16 cellular contexts compared by ENCODE assay signal in the genomic region with DNA sequence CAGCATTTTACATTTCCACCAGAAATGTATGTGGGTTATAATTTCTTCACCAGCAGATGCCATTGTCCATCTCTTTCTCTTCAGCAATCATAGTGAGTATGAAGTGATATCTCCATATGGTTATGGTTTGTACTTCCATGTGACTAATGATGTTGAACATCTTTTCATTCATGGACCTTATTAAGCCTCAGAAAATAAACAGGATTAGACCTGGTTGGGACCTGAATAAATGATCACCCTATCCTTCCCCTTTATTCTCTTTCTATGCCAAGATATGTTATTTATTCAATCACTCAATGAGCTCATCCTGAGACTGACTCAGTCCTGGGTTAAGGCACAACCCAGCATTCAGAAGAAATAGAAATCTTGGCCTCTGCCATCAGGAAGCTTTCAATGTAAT.
DNase-seq lines count a peak whose midpoint lies in the region; ATAC-seq and TF ChIP-seq lines count a peak whose summit lies in the region.
"Had no signal": no experiment of that assay in that cellular context is flagged by ENCODE, and none has a peak within 500 bp of the region (broad histone marks: within the 10 kb centered on the region; RNA-seq: fewer than 3 reads in every experiment).

No MANE protein-coding gene starts in this region.

- no peaks in the 10 kb centered on the region for H3K79me2 ChIP-seq in GM23248 (ENCODE audit: insufficient read depth)

- H3K9ac ChIP-seq in GM23248 (no peak overlapping the region), adipocyte (ENCODE audit: low read length) (no peak overlapping the region), subcutaneous abdominal adipose tissue (ENCODE audit: low read length in 5 of 5) (peak overlapping the region in 1 of 5 donors; percentile 38)

- no peaks in the 10 kb centered on the region for H3K9me3 ChIP-seq in GM23248 (ENCODE audit: low read depth)
- H3K9me3 ChIP-seq in adipocyte (ENCODE audit: control insufficient read depth, low read length) = no peaks in the 10 kb centered on the region
- no peaks in the 10 kb centered on the region for H3K9me3 ChIP-seq in subcutaneous abdominal adipose tissue (ENCODE audit: control insufficient read depth in 5 of 5, low read length in 5 of 5)
- H3K9me3 ChIP-seq: ovary had no signal

- H3K9me2 ChIP-seq in GM23248 (ENCODE audit: insufficient read depth) = no peaks in the 10 kb centered on the region

- no peak overlapping the region for H3K4me3 ChIP-seq in GM23248
- no peak overlapping the region for H3K4me3 ChIP-seq in adipocyte (ENCODE audit: low read length)
- H3K4me3 ChIP-seq in fibroblast of the aortic adventitia (ENCODE audit: low read depth, low read length) = no peak overlapping the region
- H3K4me3 ChIP-seq in subcutaneous abdominal adipose tissue (ENCODE audit: low read depth in 1 of 5, low read length in 5 of 5) = no peak overlapping the region
- H3K4me3 ChIP-seq: ovary had no signal

- H3K27me3 ChIP-seq in GM23248 (replicated peaks; ENCODE audit: insufficient read depth) (no peaks in the 10 kb centered on the region), adipocyte (replicated peaks; ENCODE audit: control insufficient read depth, insufficient read depth, low read length) (no peaks in the 10 kb centered on the region), subcutaneous abdominal adipose tissue (ENCODE audit: control insufficient read depth in 5 of 5, insufficient read depth in 4 of 5, low read length in 5 of 5) (no peaks in the 10 kb centered on the region)
- H3K27me3 ChIP-seq: ovary had no signal

- no peak for TF ChIP-seq CTCF in fibroblast of the aortic adventitia (IDR thresholded peaks at IDR 0.05; ENCODE audit: insufficient read depth, low read length)

- no peak overlapping the region for H2AFZ ChIP-seq in GM23248

- peak; percentile 73 for DNase-seq in GM23248
- peak; percentile 38 for DNase-seq in adipocyte (ENCODE audit: low read depth)
- DNase-seq in fibroblast of the aortic adventitia (ENCODE audit: low read depth) = peak; percentile 40
- no peak for DNase-seq in stimulated activated CD4-positive, alpha-beta T cell treated with anti-CD3 and anti-CD28 coated beads, Interleukin-2, amount 100 ng/mL, for 48 hours
- DNase-seq: activated naive CD8-positive, alpha-beta T cell treated with anti-CD3 and anti-CD28 coated beads, Interleukin-2, amount 10 ng/mL, durations not matched to agents 7 days and 5 days; activated T-cell treated with anti-CD3 and anti-CD28 coated beads, Interleukin-2, amount 50 U/mL, for 72 hours; CD4-positive, alpha-beta memory T cell; MM.1S; NCI-H1930; NCI-H524; ovary; stimulated activated CD4-positive, alpha-beta T cell treated with anti-CD3 and anti-CD28 coated beads, Interleukin-12 subunit alpha, Interleukin-12 subunit beta, amount 100 ng/mL, for 4 hours; stimulated activated naive CD8-positive, alpha-beta T cell treated with anti-CD3 and anti-CD28 coated beads, Interleukin-15, amount 100 ng/mL, for 72 hours had no signal

- H4K20me1 ChIP-seq in GM23248 (ENCODE audit: insufficient read depth) = no peaks in the 10 kb centered on the region

- peaks cover 62% of the 10 kb centered on the region for H3F3A ChIP-seq in GM23248 (ENCODE audit: insufficient read depth)

- H3K4me2 ChIP-seq in GM23248 (ENCODE audit: unreplicated experiment) = peak overlapping the region; percentile 42

- H3K4me1 ChIP-seq in GM23248 (ENCODE audit: insufficient read depth) (peaks cover 45% of the 10 kb centered on the region), adipocyte (ENCODE audit: control insufficient read depth, insufficient read depth, low read length) (peaks cover 56% of the 10 kb centered on the region), subcutaneous abdominal adipose tissue (ENCODE audit: control insufficient read depth in 5 of 5, insufficient read depth in 5 of 5, low read length in 5 of 5) (peaks cover 3 to 39% (median 32%) of the 10 kb centered on the region in 5 donors)

- H3K27ac ChIP-seq in GM23248 (peak overlapping the region; percentile 46), subcutaneous abdominal adipose tissue (ENCODE audit: low read depth, low read length) (peak overlapping the region; percentile 66)
- H3K27ac ChIP-seq: ovary had no signal

- ATAC-seq in HG03521 (IDR thresholded peaks at IDR 0.05; ENCODE audit: unreplicated experiment) (no peak), HG03139 (IDR thresholded peaks at IDR 0.05; ENCODE audit: unreplicated experiment) (no peak)
- ATAC-seq: activated T-cell treated with anti-CD3 and anti-CD28 coated beads, Interleukin-2, amount 50 U/mL, for 72 hours; stimulated activated naive CD8-positive, alpha-beta T cell treated with anti-CD3 and anti-CD28 coated beads, Interleukin-15, amount 100 ng/mL, for 72 hours had no signal

- H3K36me3 ChIP-seq in GM23248 (ENCODE audit: low read depth) (peaks cover 27% of the 10 kb centered on the region), adipocyte (ENCODE audit: control insufficient read depth, insufficient read depth, low read length, severe bottlenecking) (peaks cover 14% of the 10 kb centered on the region), subcutaneous abdominal adipose tissue (ENCODE audit: control insufficient read depth in 5 of 5, insufficient read depth in 5 of 5, low read length in 5 of 5) (peaks cover 0 to 9% (median 3%) of the 10 kb centered on the region in 5 donors)
- H3K36me3 ChIP-seq: ovary had no signal

- in situ Hi-C loops in GM23248 (cut with MboI) = no loop called here

Comparison
In these comparisons a context has a peak if more than half of its experiments do, and no peak if none do; other contexts are left out.
1. DNase-seq: peak in GM23248 (single experiment), adipocyte (single experiment) and fibroblast of the aortic adventitia (single experiment); none in stimulated activated CD4-positive, alpha-beta T cell treated with anti-CD3 and anti-CD28 coated beads, Interleukin-2, amount 100 ng/mL, for 48 hours (0 of 2).